In the genomic region with DNA sequence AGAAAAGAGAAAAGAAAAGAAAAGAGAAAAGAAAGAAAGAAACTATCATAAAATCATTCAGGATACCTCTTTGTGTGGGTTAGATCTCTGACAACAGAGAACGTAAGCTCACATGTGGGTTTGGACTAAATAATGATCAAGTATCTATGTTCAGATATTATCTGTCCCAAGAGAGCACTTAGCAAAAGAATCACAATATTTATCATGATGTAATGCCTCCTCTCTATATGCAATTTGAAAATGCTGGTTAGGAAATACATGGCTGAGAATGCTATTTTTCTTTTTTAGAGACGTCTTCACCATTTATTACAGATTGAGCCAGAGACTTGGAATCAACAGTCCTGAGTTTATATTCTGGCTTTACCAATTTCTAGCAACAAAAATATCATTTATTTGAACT, we compare ENCODE assay signal across 37 cellular contexts.
"Had no signal": no experiment of that assay in that cellular context is flagged by ENCODE, and none has a peak within 500 bp of the region (broad histone marks: within the 10 kb centered on the region; RNA-seq: fewer than 3 reads in every experiment).

No MANE protein-coding gene starts in this region.

- DNase-seq: Karpas-422, Kasumi-1, KBM-7, KG1, MG63, MM.1S, MV-4-11, NCI-H1048, NCI-H1092, NCI-H1092 treated with DMSO at 0.1 percent for 48 hours, NCI-H1105, NCI-H1105 treated with DMSO at 0.1 percent for 48 hours, NCI-H1417, NCI-H1417 treated with DMSO at 0.1 percent for 48 hours, NCI-H1436, NCI-H1436 treated with DMSO at 0.1 percent for 48 hours, NCI-H146, NCI-H1694, NCI-H1694 treated with DMSO at 0.1 percent for 48 hours, NCI-H187, NCI-H187 treated with DMSO at 0.1 percent for 48 hours, NCI-H1930, NCI-H2029, NCI-H2029 treated with DMSO at 0.1 percent for 48 hours, NCI-H2081, NCI-H2081 treated with DMSO at 0.1 percent for 48 hours, NCI-H2107, NCI-H2171, NCI-H2171 treated with DMSO at 0.1 percent for 48 hours, NCI-H2227 treated with DMSO at 0.1 percent for 48 hours, NCI-H226, NCI-H345, NCI-H446, NCI-H446 treated with DMSO at 0.1 percent for 48 hours, NCI-H510A, NCI-H510A treated with DMSO at 0.1 percent for 48 hours had no signal

- H3K9ac ChIP-seq: KMS-11 had no signal

- H3K36me3 ChIP-seq: MG63 had no signal

- H3K9me3 ChIP-seq: MG63 had no signal

- H3K4me2 ChIP-seq: KMS-11 had no signal

- H3K4me3 ChIP-seq: MG63 had no signal

- H3K27ac ChIP-seq: KMS-11 had no signal

- H3K27me3 ChIP-seq: MG63 had no signal
